ENCODE assay signal across 8 cellular contexts in the genomic region with DNA sequence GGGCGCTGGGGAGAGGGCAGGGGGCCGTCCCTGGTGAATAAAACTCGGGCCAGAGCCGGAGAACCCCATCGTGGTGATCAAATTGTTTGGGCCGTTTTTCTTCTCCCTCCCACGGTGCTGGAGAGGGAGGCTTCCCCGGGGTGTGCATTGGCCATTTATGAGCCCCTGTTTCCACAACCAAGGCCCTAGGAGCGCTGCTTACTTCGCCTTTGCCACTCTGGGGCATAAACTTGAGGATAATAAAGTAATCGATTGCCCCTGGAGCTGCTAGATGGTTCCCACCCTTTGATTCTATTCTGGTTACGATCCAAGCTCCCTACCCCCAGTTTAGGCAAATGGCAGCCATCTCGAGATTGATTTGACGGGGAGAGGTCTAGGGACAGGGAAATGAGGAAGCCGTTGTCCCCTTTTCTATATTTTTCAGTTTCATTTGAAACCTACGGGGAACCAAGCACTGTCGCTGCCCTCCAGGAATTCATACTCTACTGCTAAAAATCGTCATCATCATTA. TPM values are rescaled to one million over a fixed set of nuclear protein-coding genes. Genes with fewer than 3 reads are reported as not detected.
DNase-seq lines count a peak whose midpoint lies in the region; ATAC-seq and TF ChIP-seq lines count a peak whose summit lies in the region.

No MANE protein-coding gene starts in this region.

- peaks cover 7% of the 10 kb centered on the region for H3K36me3 Mint-ChIP-seq in activated naive CD4-positive, alpha-beta T cell treated with anti-CD3 and anti-CD28 coated beads, Interleukin-2, amount 50 U/mL, for 24 hours
- peaks cover 9% of the 10 kb centered on the region for H3K36me3 Mint-ChIP-seq in nephron (ENCODE audit: low read depth)

- H3K27ac Mint-ChIP-seq in activated naive CD4-positive, alpha-beta T cell treated with anti-CD3 and anti-CD28 coated beads, Interleukin-2, amount 50 U/mL, for 24 hours, result no peak overlapping the region
- peak overlapping the region; percentile 37 to 77 (median 54) for H3K27ac Mint-ChIP-seq in nephron

- TF ChIP-seq CTCF in nephron (IDR thresholded peaks at IDR 0.05; ENCODE audit: unreplicated experiment in 3 of 3), result no peak

- no peaks in the 10 kb centered on the region for H3K27me3 Mint-ChIP-seq in activated naive CD4-positive, alpha-beta T cell treated with anti-CD3 and anti-CD28 coated beads, Interleukin-2, amount 50 U/mL, for 24 hours
- H3K27me3 Mint-ChIP-seq in nephron (ENCODE audit: low read depth), result no peaks in the 10 kb centered on the region

- no peak for DNase-seq in activated naive CD4-positive, alpha-beta T cell treated with Interleukin-2 at 50 U/mL for 16 hours
- no peak for DNase-seq in activated effector memory CD4-positive, alpha-beta T cell treated with anti-CD3 and anti-CD28 coated beads, Interleukin-2, amount 50 U/mL, for 16 hours
- no peak for DNase-seq in HuH-7 (ENCODE audit: low spot score)

- peak overlapping the region; percentile 100 for H3K4me3 Mint-ChIP-seq in activated naive CD4-positive, alpha-beta T cell treated with anti-CD3 and anti-CD28 coated beads, Interleukin-2, amount 50 U/mL, for 24 hours
- peak overlapping the region; percentile 94 to 96 (median 95) for H3K4me3 Mint-ChIP-seq in nephron

- H3K9me3 Mint-ChIP-seq in activated naive CD4-positive, alpha-beta T cell treated with anti-CD3 and anti-CD28 coated beads, Interleukin-2, amount 50 U/mL, for 24 hours, result no peaks in the 10 kb centered on the region
- H3K9me3 Mint-ChIP-seq in nephron, result no peaks in the 10 kb centered on the region

- ATAC-seq in SK-N-SH treated with all-trans-retinoic acid at 6 μM for 48 hours, result peak; percentile 10
- peak; percentile 2 for ATAC-seq in esophagus mucosa
- no peak for ATAC-seq in GM18909 (IDR thresholded peaks at IDR 0.05; ENCODE audit: poor library complexity, unreplicated experiment)

- peaks cover 46% of the 10 kb centered on the region for H3K4me1 Mint-ChIP-seq in activated naive CD4-positive, alpha-beta T cell treated with anti-CD3 and anti-CD28 coated beads, Interleukin-2, amount 50 U/mL, for 24 hours
- H3K4me1 Mint-ChIP-seq in nephron, result peaks cover 38% of the 10 kb centered on the region

TF ChIP-seq in SK-N-SH treated with all-trans-retinoic acid at 6 μM for 48 hours, 23 proteins besides CTCF, POLR2A, EP300 and RAD21:
- TF ChIP-seq SNAI2 (CRISPR knock-in tag; IDR thresholded peaks at IDR 0.05) (no peak), TOX (CRISPR knock-in tag; IDR thresholded peaks at IDR 0.05; ENCODE audit: borderline replicate concordance) (no peak), GLIS3 (CRISPR knock-in tag; IDR thresholded peaks at IDR 0.05) (no peak), ZNF8 (CRISPR knock-in tag; IDR thresholded peaks at IDR 0.05) (no peak), ZNF565 (CRISPR knock-in tag; conservative IDR thresholded peaks at IDR 0.05; ENCODE audit: low read depth) (no peak), TCF4 (CRISPR knock-in tag; IDR thresholded peaks at IDR 0.05; ENCODE audit: borderline replicate concordance) (no peak)
- TF ChIP-seq, protein P1, sequence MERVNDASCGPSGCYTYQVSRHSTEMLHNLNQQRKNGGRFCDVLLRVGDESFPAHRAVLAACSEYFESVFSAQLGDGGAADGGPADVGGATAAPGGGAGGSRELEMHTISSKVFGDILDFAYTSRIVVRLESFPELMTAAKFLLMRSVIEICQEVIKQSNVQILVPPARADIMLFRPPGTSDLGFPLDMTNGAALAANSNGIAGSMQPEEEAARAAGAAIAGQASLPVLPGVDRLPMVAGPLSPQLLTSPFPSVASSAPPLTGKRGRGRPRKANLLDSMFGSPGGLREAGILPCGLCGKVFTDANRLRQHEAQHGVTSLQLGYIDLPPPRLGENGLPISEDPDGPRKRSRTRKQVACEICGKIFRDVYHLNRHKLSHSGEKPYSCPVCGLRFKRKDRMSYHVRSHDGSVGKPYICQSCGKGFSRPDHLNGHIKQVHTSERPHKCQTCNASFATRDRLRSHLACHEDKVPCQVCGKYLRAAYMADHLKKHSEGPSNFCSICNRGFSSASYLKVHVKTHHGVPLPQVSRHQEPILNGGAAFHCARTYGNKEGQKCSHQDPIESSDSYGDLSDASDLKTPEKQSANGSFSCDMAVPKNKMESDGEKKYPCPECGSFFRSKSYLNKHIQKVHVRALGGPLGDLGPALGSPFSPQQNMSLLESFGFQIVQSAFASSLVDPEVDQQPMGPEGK (CRISPR knock-in tag; IDR thresholded peaks at IDR 0.05; ENCODE audit: borderline replicate concordance), result no peak
- TF ChIP-seq, protein P2, sequence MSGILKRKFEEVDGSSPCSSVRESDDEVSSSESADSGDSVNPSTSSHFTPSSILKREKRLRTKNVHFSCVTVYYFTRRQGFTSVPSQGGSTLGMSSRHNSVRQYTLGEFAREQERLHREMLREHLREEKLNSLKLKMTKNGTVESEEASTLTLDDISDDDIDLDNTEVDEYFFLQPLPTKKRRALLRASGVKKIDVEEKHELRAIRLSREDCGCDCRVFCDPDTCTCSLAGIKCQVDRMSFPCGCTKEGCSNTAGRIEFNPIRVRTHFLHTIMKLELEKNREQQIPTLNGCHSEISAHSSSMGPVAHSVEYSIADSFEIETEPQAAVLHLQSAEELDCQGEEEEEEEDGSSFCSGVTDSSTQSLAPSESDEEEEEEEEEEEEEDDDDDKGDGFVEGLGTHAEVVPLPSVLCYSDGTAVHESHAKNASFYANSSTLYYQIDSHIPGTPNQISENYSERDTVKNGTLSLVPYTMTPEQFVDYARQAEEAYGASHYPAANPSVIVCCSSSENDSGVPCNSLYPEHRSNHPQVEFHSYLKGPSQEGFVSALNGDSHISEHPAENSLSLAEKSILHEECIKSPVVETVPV (CRISPR knock-in tag; IDR thresholded peaks at IDR 0.05), result no peak
- TF ChIP-seq, protein P3, sequence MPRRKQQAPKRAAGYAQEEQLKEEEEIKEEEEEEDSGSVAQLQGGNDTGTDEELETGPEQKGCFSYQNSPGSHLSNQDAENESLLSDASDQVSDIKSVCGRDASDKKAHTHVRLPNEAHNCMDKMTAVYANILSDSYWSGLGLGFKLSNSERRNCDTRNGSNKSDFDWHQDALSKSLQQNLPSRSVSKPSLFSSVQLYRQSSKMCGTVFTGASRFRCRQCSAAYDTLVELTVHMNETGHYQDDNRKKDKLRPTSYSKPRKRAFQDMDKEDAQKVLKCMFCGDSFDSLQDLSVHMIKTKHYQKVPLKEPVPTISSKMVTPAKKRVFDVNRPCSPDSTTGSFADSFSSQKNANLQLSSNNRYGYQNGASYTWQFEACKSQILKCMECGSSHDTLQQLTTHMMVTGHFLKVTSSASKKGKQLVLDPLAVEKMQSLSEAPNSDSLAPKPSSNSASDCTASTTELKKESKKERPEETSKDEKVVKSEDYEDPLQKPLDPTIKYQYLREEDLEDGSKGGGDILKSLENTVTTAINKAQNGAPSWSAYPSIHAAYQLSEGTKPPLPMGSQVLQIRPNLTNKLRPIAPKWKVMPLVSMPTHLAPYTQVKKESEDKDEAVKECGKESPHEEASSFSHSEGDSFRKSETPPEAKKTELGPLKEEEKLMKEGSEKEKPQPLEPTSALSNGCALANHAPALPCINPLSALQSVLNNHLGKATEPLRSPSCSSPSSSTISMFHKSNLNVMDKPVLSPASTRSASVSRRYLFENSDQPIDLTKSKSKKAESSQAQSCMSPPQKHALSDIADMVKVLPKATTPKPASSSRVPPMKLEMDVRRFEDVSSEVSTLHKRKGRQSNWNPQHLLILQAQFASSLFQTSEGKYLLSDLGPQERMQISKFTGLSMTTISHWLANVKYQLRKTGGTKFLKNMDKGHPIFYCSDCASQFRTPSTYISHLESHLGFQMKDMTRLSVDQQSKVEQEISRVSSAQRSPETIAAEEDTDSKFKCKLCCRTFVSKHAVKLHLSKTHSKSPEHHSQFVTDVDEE (CRISPR knock-in tag; IDR thresholded peaks at IDR 0.05), result no peak
- TF ChIP-seq, protein P4, sequence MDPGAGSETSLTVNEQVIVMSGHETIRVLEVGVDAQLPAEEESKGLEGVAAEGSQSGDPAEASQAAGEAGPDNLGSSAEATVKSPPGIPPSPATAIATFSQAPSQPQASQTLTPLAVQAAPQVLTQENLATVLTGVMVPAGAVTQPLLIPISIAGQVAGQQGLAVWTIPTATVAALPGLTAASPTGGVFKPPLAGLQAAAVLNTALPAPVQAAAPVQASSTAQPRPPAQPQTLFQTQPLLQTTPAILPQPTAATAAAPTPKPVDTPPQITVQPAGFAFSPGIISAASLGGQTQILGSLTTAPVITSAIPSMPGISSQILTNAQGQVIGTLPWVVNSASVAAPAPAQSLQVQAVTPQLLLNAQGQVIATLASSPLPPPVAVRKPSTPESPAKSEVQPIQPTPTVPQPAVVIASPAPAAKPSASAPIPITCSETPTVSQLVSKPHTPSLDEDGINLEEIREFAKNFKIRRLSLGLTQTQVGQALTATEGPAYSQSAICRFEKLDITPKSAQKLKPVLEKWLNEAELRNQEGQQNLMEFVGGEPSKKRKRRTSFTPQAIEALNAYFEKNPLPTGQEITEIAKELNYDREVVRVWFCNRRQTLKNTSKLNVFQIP (CRISPR knock-in tag; IDR thresholded peaks at IDR 0.05; ENCODE audit: borderline replicate concordance, low read depth), result no peak

RNA-seq across cellular contexts. Expression of a gene that starts 0.7 kb away (rescaled TPM):
- total RNA-seq in esophagus mucosa, result 6.2 TPM

RNA-seq across cellular contexts. Expression of a gene that starts 2.5 kb away (rescaled TPM):
- 29.9 TPM for total RNA-seq in esophagus mucosa

RNA-seq across cellular contexts. Expression of a gene that starts 31.1 kb away (rescaled TPM):
- total RNA-seq in esophagus mucosa, result 43.2 TPM
